14 cellular contexts compared by ENCODE assay signal in genomic region chr14:24070285-24071143, GRCh38.
DNase-seq lines count a peak whose midpoint lies in the region; ATAC-seq lines count a peak whose summit lies in the region.
"Had no signal": no experiment of that assay in that cellular context is flagged by ENCODE, and none has a peak within 500 bp of the region (broad histone marks: within the 10 kb centered on the region; RNA-seq: fewer than 3 reads in every experiment).

No MANE protein-coding gene starts in this region.

- H3K27ac Mint-ChIP-seq in stimulated activated naive CD8-positive, alpha-beta T cell treated with anti-CD3 and anti-CD28 coated beads, Interleukin-15, Interleukin-2, amounts not matched to agents 100 ng/mL and 50 ng/mL, for 24 hours: peak overlapping the region; percentile 6
- no peak overlapping the region for H3K27ac Mint-ChIP-seq in stimulated activated naive CD8-positive, alpha-beta T cell treated with anti-CD3 and anti-CD28 coated beads, Interleukin-15, amount 100 ng/mL, for 72 hours
- H3K27ac Mint-ChIP-seq: nephron had no signal

- ATAC-seq in stimulated activated naive CD8-positive, alpha-beta T cell treated with anti-CD3 and anti-CD28 coated beads, Interleukin-15, amount 100 ng/mL, for 72 hours: no peak
- ATAC-seq in GM21576 (IDR thresholded peaks at IDR 0.05; ENCODE audit: unreplicated experiment): no peak
- ATAC-seq: foreskin keratinocyte, PC-3 had no signal

- DNase-seq in stimulated activated naive CD8-positive, alpha-beta T cell treated with anti-CD3 and anti-CD28 coated beads, Interleukin-15, amount 100 ng/mL, for 72 hours: no peak
- peak; percentile 73 for DNase-seq in NCI-H345 (lab: John Stamatoyannopoulos, UW)
- peak in 1 of 61 donors; percentile 32 for DNase-seq in caudate nucleus (lab: John Stamatoyannopoulos, UW)
- DNase-seq in NCI-H2227 (lab: John Stamatoyannopoulos, UW; ENCODE audit: unreplicated experiment): no peak
- no peak for DNase-seq in GM03348 (ENCODE audit: low spot score)
- DNase-seq: activated CD4-positive, CD25-positive, alpha-beta regulatory T cell treated with anti-CD3 and anti-CD28 coated beads, Interleukin-2, amount 50 U/mL, for 72 hours; Caco-2; foreskin keratinocyte; GM23248; PC-3; tibial artery had no signal

- H3K27me3 Mint-ChIP-seq in stimulated activated naive CD8-positive, alpha-beta T cell treated with anti-CD3 and anti-CD28 coated beads, Interleukin-15, Interleukin-2, amounts not matched to agents 100 ng/mL and 50 ng/mL, for 24 hours: no peaks in the 10 kb centered on the region
- H3K27me3 Mint-ChIP-seq in stimulated activated naive CD8-positive, alpha-beta T cell treated with anti-CD3 and anti-CD28 coated beads, Interleukin-15, amount 100 ng/mL, for 72 hours: peaks cover 8% of the 10 kb centered on the region

- peaks cover 14% of the 10 kb centered on the region for H3K4me1 Mint-ChIP-seq in stimulated activated naive CD8-positive, alpha-beta T cell treated with anti-CD3 and anti-CD28 coated beads, Interleukin-15, Interleukin-2, amounts not matched to agents 100 ng/mL and 50 ng/mL, for 24 hours (ENCODE audit: low read depth)
- peaks cover 21% of the 10 kb centered on the region for H3K4me1 Mint-ChIP-seq in stimulated activated naive CD8-positive, alpha-beta T cell treated with anti-CD3 and anti-CD28 coated beads, Interleukin-15, amount 100 ng/mL, for 72 hours
- H3K4me1 Mint-ChIP-seq: nephron had no signal

- H3K27ac ChIP-seq in caudate nucleus (ENCODE audit: low read depth, low read length): peak overlapping the region; percentile 80
- H3K27ac ChIP-seq: foreskin keratinocyte, GM23248, tibial artery had no signal

- no peaks in the 10 kb centered on the region for H3K9me3 Mint-ChIP-seq in stimulated activated naive CD8-positive, alpha-beta T cell treated with anti-CD3 and anti-CD28 coated beads, Interleukin-15, Interleukin-2, amounts not matched to agents 100 ng/mL and 50 ng/mL, for 24 hours
- H3K9me3 Mint-ChIP-seq in stimulated activated naive CD8-positive, alpha-beta T cell treated with anti-CD3 and anti-CD28 coated beads, Interleukin-15, amount 100 ng/mL, for 72 hours: no peaks in the 10 kb centered on the region
- H3K9me3 Mint-ChIP-seq: nephron had no signal

- no peak overlapping the region for H3K4me3 Mint-ChIP-seq in stimulated activated naive CD8-positive, alpha-beta T cell treated with anti-CD3 and anti-CD28 coated beads, Interleukin-15, Interleukin-2, amounts not matched to agents 100 ng/mL and 50 ng/mL, for 24 hours
- H3K4me3 Mint-ChIP-seq in stimulated activated naive CD8-positive, alpha-beta T cell treated with anti-CD3 and anti-CD28 coated beads, Interleukin-15, amount 100 ng/mL, for 72 hours: no peak overlapping the region
- H3K4me3 Mint-ChIP-seq: nephron had no signal

- H3K36me3 Mint-ChIP-seq in stimulated activated naive CD8-positive, alpha-beta T cell treated with anti-CD3 and anti-CD28 coated beads, Interleukin-15, Interleukin-2, amounts not matched to agents 100 ng/mL and 50 ng/mL, for 24 hours (ENCODE audit: low read depth): no peaks in the 10 kb centered on the region
